In the genomic region with DNA sequence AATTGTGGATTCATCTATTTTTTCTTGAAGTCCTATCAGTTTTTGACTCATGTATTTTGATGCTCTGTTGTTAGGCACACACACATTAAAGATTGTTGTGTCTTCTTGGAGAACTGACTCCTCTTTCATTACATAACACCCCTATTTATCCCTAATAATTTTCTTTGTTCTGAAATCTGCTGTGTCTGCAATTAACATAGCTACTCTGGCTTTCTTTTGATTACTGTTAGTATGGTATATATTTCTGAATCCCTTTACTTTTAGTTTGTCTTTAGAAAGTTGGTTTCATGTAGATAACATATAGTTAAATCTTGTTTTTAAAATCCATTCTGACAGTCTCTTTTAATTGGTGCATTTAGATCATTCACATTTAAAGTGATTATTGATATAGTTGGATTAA, we compare ENCODE assay signal across 11 cellular contexts.
"Had no signal": no experiment of that assay in that cellular context is flagged by ENCODE, and none has a peak within 500 bp of the region (broad histone marks: within the 10 kb centered on the region; RNA-seq: fewer than 3 reads in every experiment).

No MANE protein-coding gene starts in this region.

- H3K27ac ChIP-seq: HL-60, KMS-11 had no signal

- H3K9me3 Mint-ChIP-seq: HFFc6 had no signal

- H3K4me3 Mint-ChIP-seq: GM23338, H9, HFFc6 had no signal

- H3K9ac ChIP-seq: KMS-11 had no signal

- H3K4me3 ChIP-seq: GM23338 had no signal

- H3K27ac Mint-ChIP-seq: GM23338, H9, HFFc6 had no signal

- FAIRE-seq: H1, H54, HepG2 had no signal

- DNase-seq: H9, HCEC 1CT, HFFc6, Karpas-422, KBM-7 had no signal

- H3K4me2 ChIP-seq: GM23338, KMS-11 had no signal

- H2AFZ ChIP-seq: GM23338 had no signal
